Comparison of ENCODE assay signal across 11 cellular contexts in the genomic region with DNA sequence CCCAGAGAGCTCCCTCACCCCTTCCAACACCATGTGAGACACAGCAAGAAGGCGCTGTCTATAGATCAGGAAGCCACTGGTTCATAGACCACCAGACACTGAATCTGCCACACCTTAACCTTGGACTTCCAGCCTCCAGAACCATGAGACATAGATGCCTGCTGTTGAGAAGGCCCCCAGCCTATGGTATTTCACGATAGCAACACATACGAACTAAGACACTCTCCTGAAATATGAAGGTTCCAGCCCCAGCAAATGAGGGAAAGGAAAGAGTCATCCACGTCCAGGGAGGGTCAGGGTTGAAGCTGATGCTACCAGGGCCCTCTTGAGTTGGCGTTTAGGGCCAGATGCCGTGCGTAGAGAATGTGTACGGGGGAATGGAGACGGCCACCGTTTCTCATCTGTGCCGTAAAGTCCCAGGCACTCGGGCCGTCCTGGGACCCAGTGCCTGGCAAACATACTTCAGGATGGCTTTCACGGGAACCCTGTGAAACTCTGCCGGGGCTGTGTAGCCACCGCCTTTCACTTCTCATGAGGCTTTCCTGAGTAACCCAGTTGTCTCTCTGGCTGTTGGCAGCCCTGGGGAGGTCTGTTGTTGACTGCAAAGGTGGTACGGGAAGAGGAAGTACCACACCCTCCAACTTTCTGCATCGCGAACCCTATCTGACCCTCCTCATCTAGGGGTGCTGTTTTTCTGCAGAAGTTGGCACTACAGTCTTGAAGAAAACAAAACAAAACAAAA. TPM values are rescaled to one million over a fixed set of nuclear protein-coding genes. Genes with fewer than 3 reads are reported as not detected.
DNase-seq lines count a peak whose midpoint lies in the region; TF ChIP-seq lines count a peak whose summit lies in the region.
"Had no signal": no experiment of that assay in that cellular context is flagged by ENCODE, and none has a peak within 500 bp of the region (broad histone marks: within the 10 kb centered on the region; RNA-seq: fewer than 3 reads in every experiment).

No MANE protein-coding gene starts in this region.

- DNase-seq in activated gamma-delta T cell treated with Interleukin-2 at 50 U/mL for 16 hours (peak; percentile 75), activated gamma-delta T cell (lab: John Stamatoyannopoulos, UW) (no peak), ureter (ENCODE audit: low spot score) (peak; percentile 31), SIG-M5 treated with dmso at 0.1 percent for 504 hours (lab: John Stamatoyannopoulos, UW; ENCODE audit: unreplicated experiment) (no peak), epidermal melanocyte (ENCODE audit: insufficient read length, low spot score) (no peak), hepatocyte (ENCODE audit: low spot score) (no peak)
- DNase-seq in activated CD4-positive, alpha-beta T cell treated with anti-CD3 and anti-CD28 coated beads, Interleukin-2, amount 50 U/mL, for 4 hours: peak; percentile 35 to 41
- peak in 2 of 3 donors; percentile 39 to 43 for DNase-seq in effector memory CD4-positive, alpha-beta T cell
- DNase-seq: PC-3 had no signal

- no peaks in the 10 kb centered on the region for H3K36me3 ChIP-seq in effector memory CD4-positive, alpha-beta T cell (ENCODE audit: control insufficient read depth, insufficient read depth, low read length)
- no peaks in the 10 kb centered on the region for H3K36me3 ChIP-seq in hepatocyte (replicated peaks; ENCODE audit: insufficient read depth, low read depth)
- H3K36me3 ChIP-seq: thoracic aorta had no signal

- H2AFZ ChIP-seq in hepatocyte: no peak overlapping the region

- no peaks in the 10 kb centered on the region for H3K27me3 ChIP-seq in effector memory CD4-positive, alpha-beta T cell (replicated peaks; ENCODE audit: control insufficient read depth, insufficient read depth, low read length, poor library complexity, severe bottlenecking)
- no peaks in the 10 kb centered on the region for H3K27me3 ChIP-seq in hepatocyte

- no peaks in the 10 kb centered on the region for H4K20me1 ChIP-seq in hepatocyte (ENCODE audit: insufficient read depth, poor library complexity, severe bottlenecking)

- peaks cover 5% of the 10 kb centered on the region for H3K9me3 ChIP-seq in effector memory CD4-positive, alpha-beta T cell (ENCODE audit: control insufficient read depth, low read length)
- no peaks in the 10 kb centered on the region for H3K9me3 ChIP-seq in hepatocyte (ENCODE audit: low read depth)

- no peaks in the 10 kb centered on the region for H3K79me2 ChIP-seq in hepatocyte

- peaks cover 40% of the 10 kb centered on the region for H3K4me1 ChIP-seq in effector memory CD4-positive, alpha-beta T cell (ENCODE audit: control insufficient read depth, insufficient read depth, low read length, poor library complexity, severe bottlenecking)
- H3K4me1 ChIP-seq in hepatocyte (ENCODE audit: insufficient read depth): no peaks in the 10 kb centered on the region
- H3K4me1 ChIP-seq: A549 had no signal

- peak overlapping the region; percentile 8 for H3K4me3 ChIP-seq in effector memory CD4-positive, alpha-beta T cell (ENCODE audit: insufficient read depth, low read depth, low read length, poor library complexity, severe bottlenecking)
- no peak overlapping the region for H3K4me3 ChIP-seq in hepatocyte
- H3K4me3 ChIP-seq: A549, thoracic aorta had no signal

- H3K9me2 ChIP-seq in hepatocyte (replicated peaks; ENCODE audit: insufficient read depth): no peaks in the 10 kb centered on the region

- no peak overlapping the region for H3K4me2 ChIP-seq in hepatocyte
- H3K4me2 ChIP-seq: A549 had no signal

- WGBS in hepatocyte (ENCODE audit: low lambda C conversion rate, missing lambda C conversion rate): 91% methylated on average over 19 of the region's 19 CpGs

- no peak for TF ChIP-seq CTCF in hepatocyte (IDR thresholded peaks at IDR 0.05; ENCODE audit: poor library complexity)

- peak overlapping the region; percentile 60 for H3K27ac ChIP-seq in effector memory CD4-positive, alpha-beta T cell (ENCODE audit: insufficient read depth, low read length, poor library complexity, severe bottlenecking)
- no peak overlapping the region for H3K27ac ChIP-seq in hepatocyte
- H3K27ac ChIP-seq: A549, thoracic aorta had no signal

RNA-seq across cellular contexts. Expression of gene P2RY8, which starts 17.7 kb away (rescaled TPM):
- 3.4 TPM for total RNA-seq in ureter
- total RNA-seq in hepatocyte: 0.07 TPM in 1 of 2 replicates, not detected in the other
- 0.54 TPM in 1 of 2 replicates, not detected in the other for polyA plus RNA-seq in hepatocyte
- total RNA-seq: PC-3 had no signal
- polyA plus RNA-seq: A549 had no signal

RNA-seq across cellular contexts. Expression of gene AKAP17A, which starts 36.8 kb away (rescaled TPM):
- 45.1 TPM for total RNA-seq in ureter
- 28.4 and 46.3 TPM in 2 replicates for total RNA-seq in hepatocyte
- polyA plus RNA-seq in hepatocyte: 85.2 and 98.6 TPM in 2 replicates

Comparison
In these comparisons a context has a peak if more than half of its experiments do, and no peak if none do; other contexts are left out.
1. DNase-seq: peak in activated gamma-delta T cell treated with Interleukin-2 at 50 U/mL for 16 hours (single experiment), activated CD4-positive, alpha-beta T cell treated with anti-CD3 and anti-CD28 coated beads, Interleukin-2, amount 50 U/mL, for 4 hours (2 of 2), effector memory CD4-positive, alpha-beta T cell (2 of 3) and ureter (single experiment); none in activated gamma-delta T cell (single experiment), SIG-M5 treated with dmso at 0.1 percent for 504 hours (single experiment), epidermal melanocyte (single experiment) and hepatocyte (single experiment).